Comparison of ENCODE assay signal across 9 cellular contexts in the genomic region with DNA sequence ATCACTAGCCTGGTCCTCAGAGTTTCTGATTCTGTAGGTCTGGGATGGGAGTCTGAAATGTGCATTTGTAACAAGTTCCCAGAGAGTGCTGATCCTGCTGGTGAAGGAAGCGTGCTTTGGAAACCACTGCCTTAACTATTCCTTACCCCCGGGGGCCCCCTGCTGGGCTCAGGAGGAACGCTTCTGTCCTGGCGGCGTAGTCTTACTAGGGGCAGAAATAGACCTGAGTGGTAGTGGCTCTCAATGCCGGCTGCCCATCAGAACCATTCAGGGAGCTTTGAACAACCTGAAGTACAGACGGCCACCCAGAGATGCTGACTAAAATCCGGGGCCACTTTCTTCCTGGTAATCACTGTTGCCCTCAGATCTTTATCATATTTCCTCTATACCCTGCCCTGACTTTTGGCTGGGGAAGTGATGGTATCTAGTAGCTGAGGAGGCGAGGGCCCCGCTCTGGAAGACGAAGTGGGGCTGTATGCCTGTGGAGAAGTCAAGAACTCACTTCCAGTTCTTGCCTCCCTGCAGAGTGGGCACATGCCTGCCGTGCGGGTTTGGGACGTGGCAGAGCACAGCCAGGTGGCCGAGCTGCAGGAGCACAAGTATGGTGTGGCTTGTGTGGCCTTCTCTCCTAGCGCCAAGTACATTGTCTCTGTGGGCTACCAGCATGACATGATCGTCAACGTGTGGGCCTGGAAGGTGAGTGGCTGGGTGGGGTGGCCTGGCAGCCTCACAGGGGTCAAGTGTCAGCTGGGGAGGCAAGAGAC. TPM values are rescaled to one million over a fixed set of nuclear protein-coding genes. Genes with fewer than 3 reads are reported as not detected.
DNase-seq lines count a peak whose midpoint lies in the region; ATAC-seq, FAIRE-seq and TF ChIP-seq lines count a peak whose summit lies in the region.
"Had no signal": no experiment of that assay in that cellular context is flagged by ENCODE, and none has a peak within 500 bp of the region (broad histone marks: within the 10 kb centered on the region; RNA-seq: fewer than 3 reads in every experiment).

No MANE protein-coding gene starts in this region.

- no peak overlapping the region for H4K91ac ChIP-seq in H1 (replicated peaks; ENCODE audit: insufficient read length, low read length)

- peaks cover 6% of the 10 kb centered on the region for H3K36me3 Mint-ChIP-seq in mesothelial cell of epicardium

- no peak overlapping the region for H2BK120ac ChIP-seq in H1 (replicated peaks; ENCODE audit: low read depth, low read length)

- H3K9me3 ChIP-seq in H1 (ENCODE audit: insufficient read depth in 2 of 2, low read depth in 1 of 2, low read length in 1 of 2) = no peaks in the 10 kb centered on the region

- no peak overlapping the region for H3K14ac ChIP-seq in H1 (ENCODE audit: insufficient read length)

- H3K36me3 ChIP-seq in H1 (ENCODE audit: control insufficient read depth in 2 of 4, insufficient read depth in 4 of 4, low read length in 3 of 4) = peaks cover 0 to 2% (median 0%) of the 10 kb centered on the region in 4 experiments; a peak in 3 of 8 replicates

- no peak overlapping the region for H3K4me3 Mint-ChIP-seq in mesothelial cell of epicardium

- H2AFZ ChIP-seq in H1 (ENCODE audit: low read length) = no peak overlapping the region

- no peak overlapping the region for H2BK5ac ChIP-seq in H1 (ENCODE audit: low read depth, low read length)

- no peaks in the 10 kb centered on the region for H3K79me1 ChIP-seq in H1 (ENCODE audit: low read depth, low read length)

- no peak overlapping the region for H3K4me2 ChIP-seq in H1 (ENCODE audit: insufficient read depth in 1 of 2, low read depth in 2 of 2, low read length in 2 of 2)

- 71% methylated on average over 18 of the region's 18 CpGs; no CpG with 5 or more reads in 1 of the 2 experiments for WGBS in H1 (ENCODE audit: extremely low coverage in 1 of 2, insufficient coverage in 1 of 2, insufficient read length in 1 of 2, insufficient replicate concordance in 2 of 2, low coverage in 1 of 2, low lambda C conversion rate in 2 of 2, missing lambda C conversion rate in 1 of 2), 2 experiments

- DNase-seq in CMK (ENCODE audit: low read depth) (peak; percentile 38), NOMO-1 treated with DMSO at 0.1 percent for 48 hours (lab: John Stamatoyannopoulos, UW; ENCODE audit: unreplicated experiment) (peak; percentile 72), H1 (ENCODE audit: low read depth in 1 of 2, low spot score in 2 of 2) (peak; percentile 65 to 91), mesothelial cell of epicardium (ENCODE audit: low spot score in 2 of 2, unreplicated experiment in 2 of 2) (peak; percentile 78 to 87)
- peak; percentile 87 for DNase-seq in activated CD8-positive, alpha-beta memory T cell treated with anti-CD3 and anti-CD28 coated beads for 24 hours
- DNase-seq in stimulated activated CD8-positive, alpha-beta memory T cell treated with anti-CD3 and anti-CD28 coated beads, Interleukin-4, amount 100 ng/mL, for 1 hour (ENCODE audit: low read depth in 2 of 2, low spot score in 1 of 2) = peak; percentile 42 to 44

- TF ChIP-seq CTCF in H1 (IDR thresholded peaks at IDR 0.05; ENCODE audit: control extremely low read depth in 1 of 3, insufficient read depth in 1 of 3, low read depth in 1 of 3, low read length in 3 of 3) (peak; percentile 82 to 89 (median 83)), mesothelial cell of epicardium (IDR thresholded peaks at IDR 0.05; ENCODE audit: unreplicated experiment) (peak; percentile 75)

- peaks cover 0 to 1% of the 10 kb centered on the region in 2 experiments for H4K20me1 ChIP-seq in H1 (replicated peaks in 1 of 2; ENCODE audit: control insufficient read depth in 1 of 2, insufficient read depth in 2 of 2, low read length in 2 of 2)

- CTCF ChIA-PET in H1 (lab: Charles Lee; ENCODE audit: partially characterized antibody) = interaction anchor here (0.6 to 13.7 kb wide), 41 partner anchors 9 to 345 kb away, joined by 3 to 283 read pairs (median 5); partner anchors contain the start of gene MAPKBP1

- H3K9ac ChIP-seq in H1 (replicated peaks in 1 of 4; ENCODE audit: extremely low read depth in 1 of 4, low read depth in 3 of 4, low read length in 3 of 4) = no peak overlapping the region

- H3K9me3 Mint-ChIP-seq in mesothelial cell of epicardium = no peaks in the 10 kb centered on the region

- ATAC-seq in HG02571 (IDR thresholded peaks at IDR 0.05; ENCODE audit: unreplicated experiment) (peak; percentile 59), GM19324 (IDR thresholded peaks at IDR 0.05; ENCODE audit: low FRiP score, unreplicated experiment) (no peak)

- H2BK20ac ChIP-seq in H1 (ENCODE audit: low read length) = 0 out of 2 replicates have a peak overlapping the region, but pooled peaks have one; percentile 48

- H3K79me2 ChIP-seq in H1 (ENCODE audit: control insufficient read depth in 1 of 2, insufficient read depth in 2 of 2, low read length in 2 of 2) = no peaks in the 10 kb centered on the region

- H3K4ac ChIP-seq in H1 (replicated peaks; ENCODE audit: insufficient read length, low read depth, low read length) = no peak overlapping the region

- POLR2A ChIA-PET in H1 (lab: Charles Lee; ENCODE audit: partially characterized antibody) = interaction anchor here (1.6 to 4.2 kb wide), 3 partner anchors 38 to 250 kb away, joined by 4 to 23 read pairs (median 6); partner anchors contain the start of gene MAPKBP1

- peaks cover 0 to 2% (median 0%) of the 10 kb centered on the region in 4 experiments; a peak in 2 of 7 replicates for H3K4me1 ChIP-seq in H1 (replicated peaks in 1 of 4; ENCODE audit: control insufficient read depth in 3 of 4, insufficient read depth in 4 of 4, low read length in 3 of 4)

- peaks cover 5% of the 10 kb centered on the region for H3K4me1 Mint-ChIP-seq in mesothelial cell of epicardium

- H3K23me2 ChIP-seq in H1 (ENCODE audit: low read depth, low read length) = no peaks in the 10 kb centered on the region

- FAIRE-seq in H1 (lab: Jason Lieb, UNC) = peak; percentile 73
- FAIRE-seq: TTC549 had no signal

- no peak overlapping the region for H3K23ac ChIP-seq in H1 (ENCODE audit: insufficient read length)

- H4K5ac ChIP-seq in H1 (ENCODE audit: insufficient read length, low read depth, low read length) = no peak overlapping the region

- H3K27ac Mint-ChIP-seq in mesothelial cell of epicardium = no peak overlapping the region

- no peaks in the 10 kb centered on the region for H3K27me3 ChIP-seq in H1 (replicated peaks in 1 of 4; ENCODE audit: control insufficient read depth in 3 of 4, extremely low read depth in 1 of 4, insufficient read depth in 3 of 4, low read length in 3 of 4)

- no peak overlapping the region for H3K56ac ChIP-seq in H1 (replicated peaks; ENCODE audit: insufficient read length, low read depth, low read length)

- no peak for TF ChIP-seq EP300 in H1 (IDR thresholded peaks at IDR 0.05; ENCODE audit: borderline replicate concordance in 1 of 2, low read depth in 2 of 2, low read length in 2 of 2)

- H3K4me3 ChIP-seq in H1 (ENCODE audit: extremely low read depth in 1 of 4, insufficient read depth in 2 of 4, low read depth in 3 of 4, low read length in 4 of 4) = no peak overlapping the region

- TF ChIP-seq POLR2A in H1 (IDR thresholded peaks at IDR 0.05; ENCODE audit: control extremely low read depth in 1 of 2, low read depth in 2 of 2, low read length in 2 of 2) = no peak

- no peak overlapping the region for H3K27ac ChIP-seq in H1 (ENCODE audit: low read depth, low read length)

- H3K27me3 Mint-ChIP-seq in mesothelial cell of epicardium (ENCODE audit: low read depth) = no peaks in the 10 kb centered on the region

- no peak overlapping the region for H4K8ac ChIP-seq in H1 (ENCODE audit: extremely low read depth, insufficient read depth, low read length)

- TF ChIP-seq RAD21 in H1 (IDR thresholded peaks at IDR 0.05 in 1 of 2, conservative IDR thresholded peaks at IDR 0.05 in 1 of 2; ENCODE audit: low read depth in 2 of 2, low read length in 2 of 2) = peak; percentile 91 to 94

- no peak overlapping the region for H2AK5ac ChIP-seq in H1 (ENCODE audit: low read depth, low read length)

- H2BK15ac ChIP-seq in H1 (ENCODE audit: low read length) = no peak overlapping the region

- H2BK12ac ChIP-seq in H1 (ENCODE audit: low read depth, low read length) = no peak overlapping the region

- H3K18ac ChIP-seq in H1 (ENCODE audit: extremely low read depth, low read length) = no peak overlapping the region

RNA-seq across cellular contexts. Expression of gene JMJD7, which starts 16.3 kb away (rescaled TPM):
- 14.7 and 15.0 TPM in 2 replicates for total RNA-seq in H1 (2021; fragmentation: NEBNext Ultra II Directional; extraction: Animal tissue kit (Norgen Biotek cat#: 25700))
- polyA plus RNA-seq in H1 (2011; rRNA removed) = 20.0 and 21.2 TPM in 2 replicates
- polyA plus RNA-seq in H1 (2011; cell fraction: cytosol; rRNA removed) = 17.1 TPM
- polyA plus RNA-seq in H1 (2011; cell fraction: nucleus; rRNA removed) = 28.8 TPM
- 11.7 to 16.4 TPM (median 15.2 TPM) in 4 replicates for polyA plus RNA-seq in H1 (2012, experiment 1 of 2)
- 15.2 TPM for polyA plus RNA-seq in H1 (2012, experiment 2 of 2)
- polyA plus RNA-seq in H1 (2013, experiment 1 of 2) = 7.5 TPM
- polyA plus RNA-seq in H1 (2013, experiment 2 of 2) = 8.5 TPM
- polyA minus RNA-seq in H1 (2011; rRNA and poly(A)+ RNA removed) = 4.8 and 5.2 TPM in 2 replicates
- polyA minus RNA-seq in H1 (2011; cell fraction: cytosol; rRNA and poly(A)+ RNA removed) = 10.6 TPM
- 6.7 TPM for polyA minus RNA-seq in H1 (2011; cell fraction: nucleus; rRNA and poly(A)+ RNA removed)
- total RNA-seq in mesothelial cell of epicardium = 25.9 to 27.6 TPM (median 26.7 TPM) in 3 replicates

RNA-seq across cellular contexts. Expression of gene PLA2G4B, which starts 27.0 kb away (rescaled TPM):
- total RNA-seq in H1 (2021; fragmentation: NEBNext Ultra II Directional; extraction: Animal tissue kit (Norgen Biotek cat#: 25700)) = 4.2 and 8.0 TPM in 2 replicates
- 9.2 TPM in 2 replicates for polyA plus RNA-seq in H1 (2011; rRNA removed)
- 8.0 TPM for polyA plus RNA-seq in H1 (2011; cell fraction: cytosol; rRNA removed)
- polyA plus RNA-seq in H1 (2011; cell fraction: nucleus; rRNA removed) = 49.3 TPM
- 2.8 to 7.8 TPM (median 6.9 TPM) in 4 replicates for polyA plus RNA-seq in H1 (2012, experiment 1 of 2)
- 4.2 TPM for polyA plus RNA-seq in H1 (2012, experiment 2 of 2)
- 10.3 TPM for polyA plus RNA-seq in H1 (2013, experiment 1 of 2)
- polyA plus RNA-seq in H1 (2013, experiment 2 of 2) = 6.5 TPM
- 1.5 and 2.0 TPM in 2 replicates for polyA minus RNA-seq in H1 (2011; rRNA and poly(A)+ RNA removed)
- polyA minus RNA-seq in H1 (2011; cell fraction: cytosol; rRNA and poly(A)+ RNA removed) = 3.1 TPM
- 7.5 TPM for polyA minus RNA-seq in H1 (2011; cell fraction: nucleus; rRNA and poly(A)+ RNA removed)
- 10.6 to 11.4 TPM (median 11.2 TPM) in 3 replicates for total RNA-seq in mesothelial cell of epicardium

RNA-seq across cellular contexts. Expression of gene MAPKBP1, which starts 37.3 kb away (rescaled TPM):
- 10.9 and 11.3 TPM in 2 replicates for total RNA-seq in H1 (2021; fragmentation: NEBNext Ultra II Directional; extraction: Animal tissue kit (Norgen Biotek cat#: 25700))
- polyA plus RNA-seq in H1 (2011; rRNA removed) = 4.3 and 4.5 TPM in 2 replicates
- polyA plus RNA-seq in H1 (2011; cell fraction: cytosol; rRNA removed) = 4.2 TPM
- polyA plus RNA-seq in H1 (2011; cell fraction: nucleus; rRNA removed) = 28.6 TPM
- polyA plus RNA-seq in H1 (2012, experiment 1 of 2) = 9.8 to 11.6 TPM (median 10.2 TPM) in 4 replicates
- 5.2 TPM for polyA plus RNA-seq in H1 (2012, experiment 2 of 2)
- polyA plus RNA-seq in H1 (2013, experiment 1 of 2) = 3.7 TPM
- 3.4 TPM for polyA plus RNA-seq in H1 (2013, experiment 2 of 2)
- 12.4 and 24.5 TPM in 2 replicates for polyA minus RNA-seq in H1 (2011; rRNA and poly(A)+ RNA removed)
- polyA minus RNA-seq in H1 (2011; cell fraction: cytosol; rRNA and poly(A)+ RNA removed) = 6.2 TPM
- polyA minus RNA-seq in H1 (2011; cell fraction: nucleus; rRNA and poly(A)+ RNA removed) = 36.4 TPM
- total RNA-seq in mesothelial cell of epicardium = 38.9 to 42.6 TPM (median 40.8 TPM) in 3 replicates
